In the genomic region with DNA sequence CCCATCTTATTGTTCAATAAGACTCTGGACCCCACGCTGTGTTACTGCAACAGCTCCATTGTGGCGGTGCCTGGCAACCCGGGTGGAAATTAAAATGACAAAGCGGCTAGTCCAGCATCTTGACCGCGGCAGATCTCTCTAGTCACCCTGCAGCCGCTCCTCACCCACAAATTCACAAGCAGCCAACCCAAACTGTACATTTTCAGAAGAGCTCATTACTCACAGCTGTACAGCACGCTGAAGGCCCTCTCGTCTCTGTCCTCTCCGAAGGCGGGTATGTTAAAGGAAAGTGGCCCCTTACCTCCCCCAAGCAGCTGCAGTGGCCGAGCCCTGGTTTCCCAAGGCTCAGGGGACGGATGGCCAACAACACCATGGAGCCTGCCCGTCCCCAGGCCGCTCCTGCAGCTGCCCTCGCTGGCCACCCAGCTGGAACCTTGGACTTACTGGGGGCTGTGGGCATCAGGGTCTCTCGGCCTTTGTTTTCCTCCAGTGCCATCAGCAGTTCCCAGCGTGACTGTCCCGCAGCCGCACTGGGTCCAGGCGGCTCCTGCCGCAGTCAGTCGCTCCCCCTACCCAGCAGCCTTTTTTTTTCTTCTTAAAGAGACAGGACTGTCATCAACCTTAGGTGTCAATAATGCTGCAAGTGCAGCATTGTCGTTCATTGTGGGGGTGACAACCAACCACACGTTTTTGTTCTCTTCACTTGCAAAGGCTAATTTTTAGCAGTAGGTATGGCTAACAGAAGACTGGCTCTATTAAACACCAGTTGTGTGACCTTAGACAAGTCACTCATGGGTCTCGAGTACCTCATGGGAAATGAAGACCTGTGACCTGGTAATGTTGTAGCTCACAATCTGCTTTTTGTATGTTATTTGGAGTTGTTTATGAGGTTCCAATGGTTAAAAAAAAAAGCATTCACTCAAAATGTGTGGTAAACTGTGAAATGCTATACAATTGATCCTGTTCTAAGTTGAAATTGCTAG, we compare ENCODE assay signal across 1 cellular context.
TF ChIP-seq lines count a peak whose summit lies in the region.

Gene SACS, minus strand, starts transcription at position 532 of the 983 bp plus-strand sequence. CDS start 22,463 bp downstream, outside the sequence.

TF ChIP-seq in H1, 55 proteins besides CTCF, POLR2A, EP300 and RAD21 (continued from another document):
- TF ChIP-seq TCF12 (IDR thresholded peaks at IDR 0.05; ENCODE audit: low read depth, low read length) (no peak), CHD2 (IDR thresholded peaks at IDR 0.05; ENCODE audit: low read length) (no peak; the same call in 1 of the 2 replicates), SRF (IDR thresholded peaks at IDR 0.05; ENCODE audit: low read depth, low read length) (no peak), RNF2 (IDR thresholded peaks at IDR 0.05; ENCODE audit: borderline replicate concordance, low read depth, low read length, missing control alignments, poor library complexity, severe bottlenecking) (no peak), BACH1 (IDR thresholded peaks at IDR 0.05; ENCODE audit: low read length) (no peak), CHD1 (IDR thresholded peaks at IDR 0.05; ENCODE audit: low read depth, low read length) (no peak), EGR1 (IDR thresholded peaks at IDR 0.05; ENCODE audit: borderline replicate concordance, low read depth, low read length) (no peak), JUN (IDR thresholded peaks at IDR 0.05; ENCODE audit: low read depth, low read length) (no peak), SP4 (IDR thresholded peaks at IDR 0.05; ENCODE audit: low read length) (no peak), NANOG (IDR thresholded peaks at IDR 0.05; ENCODE audit: insufficient read depth, low read depth, low read length, poor library complexity, severe bottlenecking) (peak; percentile 73), SUZ12 (IDR thresholded peaks at IDR 0.05; ENCODE audit: low read length) (no peak), SP1 (IDR thresholded peaks at IDR 0.05; ENCODE audit: low read depth, low read length) (no peak; the same call in 1 of the 2 replicates), NRF1 (IDR thresholded peaks at IDR 0.05; ENCODE audit: low read depth, low read length) (0 out of 2 replicates have a peak, but pooled peaks have one; percentile 5), FOSL1 (IDR thresholded peaks at IDR 0.05; ENCODE audit: insufficient read depth, low read depth, low read length) (no peak), TBP (IDR thresholded peaks at IDR 0.05; ENCODE audit: low read depth, low read length) (no peak), KDM5A (IDR thresholded peaks at IDR 0.05; ENCODE audit: low read length) (no peak), BCL11A (IDR thresholded peaks at IDR 0.05; ENCODE audit: low read depth in 2 of 2, low read length in 2 of 2) (no peak), SIN3A (conservative IDR thresholded peaks at IDR 0.05 in 1 of 2, IDR thresholded peaks at IDR 0.05 in 1 of 2; ENCODE audit: low read depth in 1 of 2, low read length in 2 of 2) (peak in 1 of 2 experiments; percentile 64; a peak in 3 of 4 replicates), HDAC2 (IDR thresholded peaks at IDR 0.05; ENCODE audit: borderline replicate concordance in 1 of 2, low read depth in 2 of 2, low read length in 2 of 2) (peak in 1 of 2 experiments; percentile 85; a peak in 1 of 4 replicates), TEAD4 (IDR thresholded peaks at IDR 0.05; ENCODE audit: low read depth, low read length) (no peak), CEBPB (IDR thresholded peaks at IDR 0.05; ENCODE audit: low read depth, low read length) (peak; percentile 47; the same call in 1 of the 2 replicates), HDAC6 (IDR thresholded peaks at IDR 0.05; ENCODE audit: low read depth, low read length) (no peak), RBBP5 (IDR thresholded peaks at IDR 0.05; ENCODE audit: borderline replicate concordance, low read depth, low read length) (peak; percentile 46; the same call in 1 of the 2 replicates), CBX5 (IDR thresholded peaks at IDR 0.05; ENCODE audit: low read depth, low read length) (no peak), YY1 (IDR thresholded peaks at IDR 0.05; ENCODE audit: low read depth, low read length) (no peak), SP2 (IDR thresholded peaks at IDR 0.05; ENCODE audit: low read length) (no peak), ATF3 (IDR thresholded peaks at IDR 0.05; ENCODE audit: insufficient read depth, low read depth, low read length) (no peak), JUND (IDR thresholded peaks at IDR 0.05; ENCODE audit: low read length) (no peak), SIRT6 (IDR thresholded peaks at IDR 0.05; ENCODE audit: low read length) (no peak), CTBP2 (IDR thresholded peaks at IDR 0.05; ENCODE audit: borderline replicate concordance, insufficient read depth, insufficient read length, low read length) (peak; percentile 71), KDM1A (IDR thresholded peaks at IDR 0.05; ENCODE audit: borderline replicate concordance, low read length) (peak; percentile 89), TAF1 (IDR thresholded peaks at IDR 0.05; ENCODE audit: low read depth, low read length) (0 out of 2 replicates have a peak, but pooled peaks have one; percentile 52), BRCA1 (IDR thresholded peaks at IDR 0.05; ENCODE audit: low read depth, low read length) (no peak), SAP30 (IDR thresholded peaks at IDR 0.05; ENCODE audit: insufficient read depth, insufficient replicate concordance, low read length) (peak; percentile 93), ASH2L (IDR thresholded peaks at IDR 0.05; ENCODE audit: low read length) (peak; percentile 87), KDM4A (IDR thresholded peaks at IDR 0.05; ENCODE audit: low read depth, low read length, severe bottlenecking) (peak; percentile 65), RFX5 (IDR thresholded peaks at IDR 0.05; ENCODE audit: borderline replicate concordance, low read depth, low read length) (no peak), SIX5 (IDR thresholded peaks at IDR 0.05; ENCODE audit: low read depth, low read length) (no peak), PHF8 (conservative IDR thresholded peaks at IDR 0.05; ENCODE audit: low read depth, low read length) (peak; percentile 57; the same call in 1 of the 2 replicates), POLR2AphosphoS5 (IDR thresholded peaks at IDR 0.05; ENCODE audit: low read depth, low read length) (no peak), CREB1 (IDR thresholded peaks at IDR 0.05) (no peak)
- TF ChIP-seq, protein P1, sequence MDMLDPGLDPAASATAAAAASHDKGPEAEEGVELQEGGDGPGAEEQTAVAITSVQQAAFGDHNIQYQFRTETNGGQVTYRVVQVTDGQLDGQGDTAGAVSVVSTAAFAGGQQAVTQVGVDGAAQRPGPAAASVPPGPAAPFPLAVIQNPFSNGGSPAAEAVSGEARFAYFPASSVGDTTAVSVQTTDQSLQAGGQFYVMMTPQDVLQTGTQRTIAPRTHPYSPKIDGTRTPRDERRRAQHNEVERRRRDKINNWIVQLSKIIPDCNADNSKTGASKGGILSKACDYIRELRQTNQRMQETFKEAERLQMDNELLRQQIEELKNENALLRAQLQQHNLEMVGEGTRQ (IDR thresholded peaks at IDR 0.05; ENCODE audit: low read length): no peak
- TF ChIP-seq, protein P2, sequence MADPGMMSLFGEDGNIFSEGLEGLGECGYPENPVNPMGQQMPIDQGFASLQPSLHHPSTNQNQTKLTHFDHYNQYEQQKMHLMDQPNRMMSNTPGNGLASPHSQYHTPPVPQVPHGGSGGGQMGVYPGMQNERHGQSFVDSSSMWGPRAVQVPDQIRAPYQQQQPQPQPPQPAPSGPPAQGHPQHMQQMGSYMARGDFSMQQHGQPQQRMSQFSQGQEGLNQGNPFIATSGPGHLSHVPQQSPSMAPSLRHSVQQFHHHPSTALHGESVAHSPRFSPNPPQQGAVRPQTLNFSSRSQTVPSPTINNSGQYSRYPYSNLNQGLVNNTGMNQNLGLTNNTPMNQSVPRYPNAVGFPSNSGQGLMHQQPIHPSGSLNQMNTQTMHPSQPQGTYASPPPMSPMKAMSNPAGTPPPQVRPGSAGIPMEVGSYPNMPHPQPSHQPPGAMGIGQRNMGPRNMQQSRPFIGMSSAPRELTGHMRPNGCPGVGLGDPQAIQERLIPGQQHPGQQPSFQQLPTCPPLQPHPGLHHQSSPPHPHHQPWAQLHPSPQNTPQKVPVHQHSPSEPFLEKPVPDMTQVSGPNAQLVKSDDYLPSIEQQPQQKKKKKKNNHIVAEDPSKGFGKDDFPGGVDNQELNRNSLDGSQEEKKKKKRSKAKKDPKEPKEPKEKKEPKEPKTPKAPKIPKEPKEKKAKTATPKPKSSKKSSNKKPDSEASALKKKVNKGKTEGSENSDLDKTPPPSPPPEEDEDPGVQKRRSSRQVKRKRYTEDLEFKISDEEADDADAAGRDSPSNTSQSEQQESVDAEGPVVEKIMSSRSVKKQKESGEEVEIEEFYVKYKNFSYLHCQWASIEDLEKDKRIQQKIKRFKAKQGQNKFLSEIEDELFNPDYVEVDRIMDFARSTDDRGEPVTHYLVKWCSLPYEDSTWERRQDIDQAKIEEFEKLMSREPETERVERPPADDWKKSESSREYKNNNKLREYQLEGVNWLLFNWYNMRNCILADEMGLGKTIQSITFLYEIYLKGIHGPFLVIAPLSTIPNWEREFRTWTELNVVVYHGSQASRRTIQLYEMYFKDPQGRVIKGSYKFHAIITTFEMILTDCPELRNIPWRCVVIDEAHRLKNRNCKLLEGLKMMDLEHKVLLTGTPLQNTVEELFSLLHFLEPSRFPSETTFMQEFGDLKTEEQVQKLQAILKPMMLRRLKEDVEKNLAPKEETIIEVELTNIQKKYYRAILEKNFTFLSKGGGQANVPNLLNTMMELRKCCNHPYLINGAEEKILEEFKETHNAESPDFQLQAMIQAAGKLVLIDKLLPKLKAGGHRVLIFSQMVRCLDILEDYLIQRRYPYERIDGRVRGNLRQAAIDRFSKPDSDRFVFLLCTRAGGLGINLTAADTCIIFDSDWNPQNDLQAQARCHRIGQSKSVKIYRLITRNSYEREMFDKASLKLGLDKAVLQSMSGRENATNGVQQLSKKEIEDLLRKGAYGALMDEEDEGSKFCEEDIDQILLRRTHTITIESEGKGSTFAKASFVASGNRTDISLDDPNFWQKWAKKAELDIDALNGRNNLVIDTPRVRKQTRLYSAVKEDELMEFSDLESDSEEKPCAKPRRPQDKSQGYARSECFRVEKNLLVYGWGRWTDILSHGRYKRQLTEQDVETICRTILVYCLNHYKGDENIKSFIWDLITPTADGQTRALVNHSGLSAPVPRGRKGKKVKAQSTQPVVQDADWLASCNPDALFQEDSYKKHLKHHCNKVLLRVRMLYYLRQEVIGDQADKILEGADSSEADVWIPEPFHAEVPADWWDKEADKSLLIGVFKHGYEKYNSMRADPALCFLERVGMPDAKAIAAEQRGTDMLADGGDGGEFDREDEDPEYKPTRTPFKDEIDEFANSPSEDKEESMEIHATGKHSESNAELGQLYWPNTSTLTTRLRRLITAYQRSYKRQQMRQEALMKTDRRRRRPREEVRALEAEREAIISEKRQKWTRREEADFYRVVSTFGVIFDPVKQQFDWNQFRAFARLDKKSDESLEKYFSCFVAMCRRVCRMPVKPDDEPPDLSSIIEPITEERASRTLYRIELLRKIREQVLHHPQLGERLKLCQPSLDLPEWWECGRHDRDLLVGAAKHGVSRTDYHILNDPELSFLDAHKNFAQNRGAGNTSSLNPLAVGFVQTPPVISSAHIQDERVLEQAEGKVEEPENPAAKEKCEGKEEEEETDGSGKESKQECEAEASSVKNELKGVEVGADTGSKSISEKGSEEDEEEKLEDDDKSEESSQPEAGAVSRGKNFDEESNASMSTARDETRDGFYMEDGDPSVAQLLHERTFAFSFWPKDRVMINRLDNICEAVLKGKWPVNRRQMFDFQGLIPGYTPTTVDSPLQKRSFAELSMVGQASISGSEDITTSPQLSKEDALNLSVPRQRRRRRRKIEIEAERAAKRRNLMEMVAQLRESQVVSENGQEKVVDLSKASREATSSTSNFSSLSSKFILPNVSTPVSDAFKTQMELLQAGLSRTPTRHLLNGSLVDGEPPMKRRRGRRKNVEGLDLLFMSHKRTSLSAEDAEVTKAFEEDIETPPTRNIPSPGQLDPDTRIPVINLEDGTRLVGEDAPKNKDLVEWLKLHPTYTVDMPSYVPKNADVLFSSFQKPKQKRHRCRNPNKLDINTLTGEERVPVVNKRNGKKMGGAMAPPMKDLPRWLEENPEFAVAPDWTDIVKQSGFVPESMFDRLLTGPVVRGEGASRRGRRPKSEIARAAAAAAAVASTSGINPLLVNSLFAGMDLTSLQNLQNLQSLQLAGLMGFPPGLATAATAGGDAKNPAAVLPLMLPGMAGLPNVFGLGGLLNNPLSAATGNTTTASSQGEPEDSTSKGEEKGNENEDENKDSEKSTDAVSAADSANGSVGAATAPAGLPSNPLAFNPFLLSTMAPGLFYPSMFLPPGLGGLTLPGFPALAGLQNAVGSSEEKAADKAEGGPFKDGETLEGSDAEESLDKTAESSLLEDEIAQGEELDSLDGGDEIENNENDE (IDR thresholded peaks at IDR 0.05; ENCODE audit: insufficient replicate concordance, low read length): no peak
- TF ChIP-seq, protein P3, sequence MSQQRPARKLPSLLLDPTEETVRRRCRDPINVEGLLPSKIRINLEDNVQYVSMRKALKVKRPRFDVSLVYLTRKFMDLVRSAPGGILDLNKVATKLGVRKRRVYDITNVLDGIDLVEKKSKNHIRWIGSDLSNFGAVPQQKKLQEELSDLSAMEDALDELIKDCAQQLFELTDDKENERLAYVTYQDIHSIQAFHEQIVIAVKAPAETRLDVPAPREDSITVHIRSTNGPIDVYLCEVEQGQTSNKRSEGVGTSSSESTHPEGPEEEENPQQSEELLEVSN (IDR thresholded peaks at IDR 0.05): no peak
- TF ChIP-seq, protein P4, sequence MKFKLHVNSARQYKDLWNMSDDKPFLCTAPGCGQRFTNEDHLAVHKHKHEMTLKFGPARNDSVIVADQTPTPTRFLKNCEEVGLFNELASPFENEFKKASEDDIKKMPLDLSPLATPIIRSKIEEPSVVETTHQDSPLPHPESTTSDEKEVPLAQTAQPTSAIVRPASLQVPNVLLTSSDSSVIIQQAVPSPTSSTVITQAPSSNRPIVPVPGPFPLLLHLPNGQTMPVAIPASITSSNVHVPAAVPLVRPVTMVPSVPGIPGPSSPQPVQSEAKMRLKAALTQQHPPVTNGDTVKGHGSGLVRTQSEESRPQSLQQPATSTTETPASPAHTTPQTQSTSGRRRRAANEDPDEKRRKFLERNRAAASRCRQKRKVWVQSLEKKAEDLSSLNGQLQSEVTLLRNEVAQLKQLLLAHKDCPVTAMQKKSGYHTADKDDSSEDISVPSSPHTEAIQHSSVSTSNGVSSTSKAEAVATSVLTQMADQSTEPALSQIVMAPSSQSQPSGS (IDR thresholded peaks at IDR 0.05; ENCODE audit: low read length): no peak
- TF ChIP-seq, protein P5, sequence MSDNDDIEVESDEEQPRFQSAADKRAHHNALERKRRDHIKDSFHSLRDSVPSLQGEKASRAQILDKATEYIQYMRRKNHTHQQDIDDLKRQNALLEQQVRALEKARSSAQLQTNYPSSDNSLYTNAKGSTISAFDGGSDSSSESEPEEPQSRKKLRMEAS (IDR thresholded peaks at IDR 0.05): peak; percentile 30; the same call in 1 of the 2 replicates
TF ChIP-seq in H1: peak in this region for 15.
